ENCODE assay signal across 17 cellular contexts in genomic region chr9:134770972-134771971, GRCh38.
A peak's percentile ranks its signal among the peaks of the same experiment; 100 is the strongest.
DNase-seq lines count a peak whose midpoint lies in the region; ATAC-seq and TF ChIP-seq lines count a peak whose summit lies in the region.
"Had no signal": no experiment of that assay in that cellular context is flagged by ENCODE, and none has a peak within 500 bp of the region (broad histone marks: within the 10 kb centered on the region; RNA-seq: fewer than 3 reads in every experiment).

No MANE protein-coding gene starts in this region.

- peaks cover 2% of the 10 kb centered on the region for H3K27me3 Mint-ChIP-seq in T-helper 2 cell treated with Interferon-gamma antibody and Interleukin-4, amounts not matched to agents 5 μg/mL and 100 μg/mL, for 36 hours (ENCODE audit: low read depth)
- H3K27me3 Mint-ChIP-seq in activated T-helper 17 cell treated with anti-CD3 and anti-CD28 coated beads, Interleukin-2, amount 50 U/mL, for 72 hours: no peaks in the 10 kb centered on the region
- peaks cover 0 to 8% (median 0%) of the 10 kb centered on the region in 3 donors for H3K27me3 Mint-ChIP-seq in naive B cell

- H3K4me1 Mint-ChIP-seq in T-helper 2 cell treated with Interferon-gamma antibody and Interleukin-4, amounts not matched to agents 5 μg/mL and 100 μg/mL, for 36 hours (ENCODE audit: low read depth): peaks cover 9% of the 10 kb centered on the region
- no peaks in the 10 kb centered on the region for H3K4me1 Mint-ChIP-seq in activated T-helper 17 cell treated with anti-CD3 and anti-CD28 coated beads, Interleukin-2, amount 50 U/mL, for 72 hours
- H3K4me1 Mint-ChIP-seq in naive B cell: peaks cover 6 to 29% (median 23%) of the 10 kb centered on the region in 3 donors
- H3K4me1 Mint-ChIP-seq: central memory CD8-positive, alpha-beta T cell had no signal

- H3K9me3 ChIP-seq in prostate gland (no peaks in the 10 kb centered on the region), aorta (ENCODE audit: control insufficient read depth, low read length) (no peaks in the 10 kb centered on the region)
- H3K9me3 ChIP-seq: adrenal gland, HAP-1 had no signal

- no peaks in the 10 kb centered on the region for H3K9me3 Mint-ChIP-seq in T-helper 2 cell treated with Interferon-gamma antibody and Interleukin-4, amounts not matched to agents 5 μg/mL and 100 μg/mL, for 36 hours
- H3K9me3 Mint-ChIP-seq in activated T-helper 17 cell treated with anti-CD3 and anti-CD28 coated beads, Interleukin-2, amount 50 U/mL, for 72 hours: no peaks in the 10 kb centered on the region
- H3K9me3 Mint-ChIP-seq in naive B cell: no peaks in the 10 kb centered on the region
- H3K9me3 Mint-ChIP-seq: CD4-positive, alpha-beta T cell; central memory CD8-positive, alpha-beta T cell; stimulated activated naive CD8-positive, alpha-beta T cell treated with anti-CD3 and anti-CD28 coated beads, Interleukin-15, Interleukin-2, amounts not matched to agents 100 ng/mL and 50 ng/mL, for 24 hours had no signal

- ATAC-seq in activated T-helper 17 cell treated with anti-CD3 and anti-CD28 coated beads, Interleukin-2, amount 50 U/mL, for 72 hours (replicated peaks): peak; percentile 47
- ATAC-seq in naive B cell (ENCODE audit: low read depth in 2 of 2): peak in 1 of 2 donors; percentile 60
- ATAC-seq in aorta (ENCODE audit: low FRiP score): no peak

- H3K4me1 ChIP-seq in prostate gland (replicated peaks) (no peaks in the 10 kb centered on the region), aorta (ENCODE audit: control insufficient read depth in 1 of 2, insufficient read depth in 2 of 2, low read length in 2 of 2) (no peaks in the 10 kb centered on the region)
- H3K4me1 ChIP-seq: adrenal gland, HAP-1 had no signal

- DNase-seq in T-helper 2 cell treated with Interferon-gamma antibody and Interleukin-4, amounts not matched to agents 5 μg/mL and 100 μg/mL, for 36 hours (ENCODE audit: low spot score): no peak
- DNase-seq in T-helper 2 cell: no peak
- peak; percentile 56 for DNase-seq in GM19238 (ENCODE audit: insufficient read length, low spot score)
- peak; percentile 17 for DNase-seq in naive B cell
- DNase-seq in foreskin fibroblast: no peak
- no peak for DNase-seq in prostate gland (ENCODE audit: low spot score)
- DNase-seq in aorta: no peak
- DNase-seq: adrenal gland; CD4-positive, alpha-beta T cell; effector memory CD4-positive, alpha-beta T cell; NCI-H187 treated with DMSO at 0.1 percent for 48 hours; NCI-H446 had no signal

- H3K4me3 ChIP-seq in foreskin fibroblast (ENCODE audit: low read depth in 1 of 2, low read length in 2 of 2) (no peak overlapping the region), prostate gland (no peak overlapping the region), aorta (ENCODE audit: low read length in 2 of 2) (no peak overlapping the region)
- H3K4me3 ChIP-seq: adrenal gland, HAP-1 had no signal

- no peak overlapping the region for H3K4me3 Mint-ChIP-seq in T-helper 2 cell treated with Interferon-gamma antibody and Interleukin-4, amounts not matched to agents 5 μg/mL and 100 μg/mL, for 36 hours
- H3K4me3 Mint-ChIP-seq in activated T-helper 17 cell treated with anti-CD3 and anti-CD28 coated beads, Interleukin-2, amount 50 U/mL, for 72 hours: no peak overlapping the region
- H3K4me3 Mint-ChIP-seq in naive B cell: peak overlapping the region in 6 of 8 donors; percentile 5 to 59 (median 42)
- H3K4me3 Mint-ChIP-seq: CD4-positive, alpha-beta T cell; central memory CD8-positive, alpha-beta T cell; stimulated activated naive CD8-positive, alpha-beta T cell treated with anti-CD3 and anti-CD28 coated beads, Interleukin-15, Interleukin-2, amounts not matched to agents 100 ng/mL and 50 ng/mL, for 24 hours had no signal

- peak overlapping the region; percentile 49 for H3K27ac Mint-ChIP-seq in T-helper 2 cell treated with Interferon-gamma antibody and Interleukin-4, amounts not matched to agents 5 μg/mL and 100 μg/mL, for 36 hours
- H3K27ac Mint-ChIP-seq in activated T-helper 17 cell treated with anti-CD3 and anti-CD28 coated beads, Interleukin-2, amount 50 U/mL, for 72 hours: no peak overlapping the region
- H3K27ac Mint-ChIP-seq in naive B cell: peak overlapping the region in 2 of 6 donors; percentile 36 to 59
- H3K27ac Mint-ChIP-seq: CD4-positive, alpha-beta T cell; stimulated activated naive CD8-positive, alpha-beta T cell treated with anti-CD3 and anti-CD28 coated beads, Interleukin-15, Interleukin-2, amounts not matched to agents 100 ng/mL and 50 ng/mL, for 24 hours had no signal

- intact Hi-C loops in prostate gland (cut with DNase I) (no loop called here), aorta (cut with DNase I) (no loop called here)

- H3K27me3 ChIP-seq in prostate gland (replicated peaks; ENCODE audit: insufficient read depth): no peaks in the 10 kb centered on the region
- no peaks in the 10 kb centered on the region for H3K27me3 ChIP-seq in aorta (ENCODE audit: control insufficient read depth in 1 of 2, insufficient read depth in 2 of 2, low read length in 1 of 2)
- H3K27me3 ChIP-seq: adrenal gland had no signal

- TF ChIP-seq CTCF in foreskin fibroblast (IDR thresholded peaks at IDR 0.05; ENCODE audit: low read depth, low read length) (no peak), prostate gland (IDR thresholded peaks at IDR 0.05) (no peak)

- H3K36me3 ChIP-seq in prostate gland (no peaks in the 10 kb centered on the region), aorta (ENCODE audit: control insufficient read depth in 1 of 2, insufficient read depth in 2 of 2, low read length in 1 of 2) (peaks cover 0 to 3% of the 10 kb centered on the region in 2 donors)
- H3K36me3 ChIP-seq: HAP-1 had no signal

- TF ChIP-seq POLR2A in prostate gland (IDR thresholded peaks at IDR 0.05): no peak

- no peak overlapping the region for H3K27ac ChIP-seq in prostate gland
- no peak overlapping the region for H3K27ac ChIP-seq in aorta (ENCODE audit: low read depth in 1 of 2, low read length in 2 of 2)
- H3K27ac ChIP-seq: 22Rv1, adrenal gland had no signal

- 78% methylated on average over 34 of the region's 34 CpGs for WGBS in prostate gland
- 79 to 82% methylated on average over 34 of the region's 34 CpGs for WGBS in aorta, 2 donors

- H3K36me3 Mint-ChIP-seq in T-helper 2 cell treated with Interferon-gamma antibody and Interleukin-4, amounts not matched to agents 5 μg/mL and 100 μg/mL, for 36 hours (ENCODE audit: low read depth): no peaks in the 10 kb centered on the region
- no peaks in the 10 kb centered on the region for H3K36me3 Mint-ChIP-seq in activated T-helper 17 cell treated with anti-CD3 and anti-CD28 coated beads, Interleukin-2, amount 50 U/mL, for 72 hours (ENCODE audit: low read depth)
- H3K36me3 Mint-ChIP-seq in naive B cell: no peaks in the 10 kb centered on the region

Comparison
In these comparisons a context has a peak if more than half of its experiments do, and no peak if none do; other contexts are left out.
1. DNase-seq: peak in GM19238 (single experiment) and naive B cell (single experiment); none in T-helper 2 cell treated with Interferon-gamma antibody and Interleukin-4, amounts not matched to agents 5 μg/mL and 100 μg/mL, for 36 hours (single experiment), T-helper 2 cell (0 of 5), foreskin fibroblast (0 of 2), prostate gland (single experiment) and aorta (0 of 2).
2. H3K4me3 Mint-ChIP-seq: peak in naive B cell (6 of 8); none in T-helper 2 cell treated with Interferon-gamma antibody and Interleukin-4, amounts not matched to agents 5 μg/mL and 100 μg/mL, for 36 hours (single experiment) and activated T-helper 17 cell treated with anti-CD3 and anti-CD28 coated beads, Interleukin-2, amount 50 U/mL, for 72 hours (single experiment).